8 cellular contexts compared by ENCODE assay signal in genomic region chr7:151086802-151087246, GRCh38. TPM values are rescaled to one million over a fixed set of nuclear protein-coding genes. Genes with fewer than 3 reads are reported as not detected.
DNase-seq lines count a peak whose midpoint lies in the region; TF ChIP-seq lines count a peak whose summit lies in the region.

No MANE protein-coding gene starts in this region.

- H3K4me3 ChIP-seq in NT2/D1 (ENCODE audit: insufficient read length, low read depth) (peak overlapping the region; percentile 78), breast epithelium (peak overlapping the region; percentile 75 to 97 (median 76)), suprapubic skin (peak overlapping the region; percentile 62)

- H3K9ac ChIP-seq in NT2/D1 (ENCODE audit: insufficient read length, low read depth), result peak overlapping the region; percentile 90

- WGBS in suprapubic skin, result under 1% methylated on average over 27 of the region's 56 CpGs

- peaks cover 11% of the 10 kb centered on the region for H3K36me3 ChIP-seq in NT2/D1 (ENCODE audit: insufficient read depth, insufficient read length, low read length)
- H3K36me3 ChIP-seq in breast epithelium, result no peaks in the 10 kb centered on the region
- H3K36me3 ChIP-seq in suprapubic skin, result no peaks in the 10 kb centered on the region

- no peak for TF ChIP-seq POLR2A in breast epithelium (IDR thresholded peaks at IDR 0.05)
- TF ChIP-seq POLR2A in suprapubic skin (IDR thresholded peaks at IDR 0.05), result no peak

- H3K27me3 ChIP-seq in NT2/D1 (ENCODE audit: insufficient read depth, insufficient read length) (peaks cover 19% of the 10 kb centered on the region), breast epithelium (no peaks in the 10 kb centered on the region), suprapubic skin (no peaks in the 10 kb centered on the region)

- H3K9me3 ChIP-seq in NT2/D1 (ENCODE audit: insufficient read depth, low read length) (no peaks in the 10 kb centered on the region), breast epithelium (no peaks in the 10 kb centered on the region), suprapubic skin (no peaks in the 10 kb centered on the region)

- intact Hi-C loops in breast epithelium (cut with DNase I; ENCODE audit: low total_unique reads), result no loop called here

- H3K4me1 ChIP-seq in NT2/D1 (ENCODE audit: insufficient read depth, insufficient read length) (peaks cover 15% of the 10 kb centered on the region), breast epithelium (peaks cover 15 to 32% of the 10 kb centered on the region in 2 donors), suprapubic skin (peaks cover 78% of the 10 kb centered on the region)

- peak; percentile 22 to 75 (median 71) for DNase-seq in NCI-H1417 (lab: John Stamatoyannopoulos, UW)
- no peak for DNase-seq in NCI-H1417 treated with DMSO at 0.1 percent for 48 hours (lab: John Stamatoyannopoulos, UW)
- DNase-seq in NT2/D1 (ENCODE audit: low read depth, low spot score), result no peak
- no peak for DNase-seq in breast epithelium (ENCODE audit: low spot score in 2 of 2)
- DNase-seq in lung microvascular endothelial cell (ENCODE audit: low read depth in 2 of 2), result peak; percentile 50 to 53
- no peak for DNase-seq in suprapubic skin (ENCODE audit: low spot score in 2 of 2)
- no peak for DNase-seq in NOMO-1 treated with dmso at 0.1 percent for 144 hours (lab: John Stamatoyannopoulos, UW; ENCODE audit: unreplicated experiment)
- DNase-seq in NCI-H524 treated with DMSO at 0.1 percent for 48 hours (lab: John Stamatoyannopoulos, UW), result no peak

- H3K27ac ChIP-seq in breast epithelium (peak overlapping the region; percentile 93 to 96), suprapubic skin (peak overlapping the region; percentile 88)

- TF ChIP-seq EP300 in suprapubic skin (IDR thresholded peaks at IDR 0.05), result no peak

- TF ChIP-seq CTCF in breast epithelium (IDR thresholded peaks at IDR 0.05), result no peak
- TF ChIP-seq CTCF in suprapubic skin (IDR thresholded peaks at IDR 0.05), result no peak

RNA-seq across cellular contexts. Expression of gene AGAP3, which starts 0.5 kb away (rescaled TPM):
- total RNA-seq in breast epithelium (10 to 100 TPM; 47.2 to 58.1 (median 55.1) TPM), lung microvascular endothelial cell (35.1 and 62.5 TPM in 2 replicates), suprapubic skin (100 to 1,000 TPM; 126 to 162 (median 134) TPM)

RNA-seq across cellular contexts. Expression of gene TMUB1, which starts 3.5 kb away (rescaled TPM):
- total RNA-seq in breast epithelium (10 to 100 TPM; 32.1 to 36.1 (median 35.0) TPM), lung microvascular endothelial cell (13.1 and 16.9 TPM in 2 replicates), suprapubic skin (10 to 100 TPM; 32.5 to 50.3 (median 45.7) TPM)

RNA-seq across cellular contexts. Expression of gene FASTK, which starts 6.2 kb away (rescaled TPM):
- total RNA-seq in breast epithelium (10 to 100 TPM; 45.6 to 63.5 (median 60.0) TPM), lung microvascular endothelial cell (36.0 and 38.9 TPM in 2 replicates), suprapubic skin (100 to 1,000 TPM in 2 of 4 donors, 10 to 100 TPM in 2; 76.8 to 102 (median 90.9) TPM)

RNA-seq across cellular contexts. Expression of gene SLC4A2, which starts 27.4 kb away (rescaled TPM):
- 100 to 1,000 TPM in 1 of 3 donors, 10 to 100 TPM in 2; 83.2 to 101 (median 92.8) TPM for total RNA-seq in breast epithelium
- total RNA-seq in lung microvascular endothelial cell, result 39.4 and 72.8 TPM in 2 replicates
- total RNA-seq in suprapubic skin, result 10 to 100 TPM; 31.9 to 78.7 (median 59.7) TPM

RNA-seq across cellular contexts. Expression of gene CDK5, which starts 29.1 kb away (rescaled TPM):
- total RNA-seq in breast epithelium (1 to 10 TPM; 5.2 to 8.8 (median 8.6) TPM), lung microvascular endothelial cell (15.9 and 17.4 TPM in 2 replicates), suprapubic skin (10 to 100 TPM in 3 of 4 donors, 1 to 10 TPM in 1; 7.7 to 14.7 (median 13.4) TPM)

Comparison
In these comparisons a context has a peak if more than half of its experiments do, and no peak if none do; other contexts are left out.
1. DNase-seq: peak in NCI-H1417 (3 of 3) and lung microvascular endothelial cell (2 of 2); none in NCI-H1417 treated with DMSO at 0.1 percent for 48 hours (single experiment), NT2/D1 (single experiment), breast epithelium (0 of 2), suprapubic skin (0 of 2), NOMO-1 treated with dmso at 0.1 percent for 144 hours (single experiment) and NCI-H524 treated with DMSO at 0.1 percent for 48 hours (single experiment).
2. Peak in every context shown above with its lines, with median percentiles within 50 percentile points of each other: H3K4me3 ChIP-seq.